Comparison of ENCODE assay signal across 16 cellular contexts in genomic region chr5:42791151-42791550, GRCh38. TPM values are rescaled to one million over a fixed set of nuclear protein-coding genes. Genes with fewer than 3 reads are reported as not detected.
"Had no signal": no experiment of that assay in that cellular context is flagged by ENCODE, and none has a peak within 500 bp of the region (broad histone marks: within the 10 kb centered on the region; RNA-seq: fewer than 3 reads in every experiment).

No MANE protein-coding gene starts in this region.

- DNase-seq: activated CD4-positive, alpha-beta T cell treated with anti-CD3 and anti-CD28 coated beads for 1 hour; effector CD4-positive, alpha-beta T cell; foreskin melanocyte; glutamatergic neuron; midbrain; stimulated activated naive CD8-positive, alpha-beta T cell treated with anti-CD3 and anti-CD28 coated beads, Interleukin-15, amount 100 ng/mL, for 72 hours; T-helper 2 cell; transverse colon; uterus had no signal

- ATAC-seq: esophagus mucosa; left lobe of liver; stimulated activated naive CD8-positive, alpha-beta T cell treated with anti-CD3 and anti-CD28 coated beads, Interleukin-15, amount 100 ng/mL, for 72 hours had no signal

- H3K4me3 ChIP-seq: suprapubic skin, transverse colon, uterus had no signal

- H3K4me1 ChIP-seq: suprapubic skin, transverse colon, uterus had no signal

- H3K27ac ChIP-seq: suprapubic skin, transverse colon, uterus, VCaP had no signal

- H3K27me3 ChIP-seq: suprapubic skin, transverse colon, uterus had no signal

- H3K36me3 ChIP-seq: suprapubic skin, transverse colon, uterus had no signal

RNA-seq across cellular contexts. Expression of gene SELENOP, which starts 20.5 kb away (rescaled TPM):
- total RNA-seq: activated CD8-positive, alpha-beta memory T cell treated with anti-CD3 and anti-CD28 coated beads for 36 hours; activated T-helper 1 cell treated with anti-CD3 and anti-CD28 coated beads, Interleukin-12 subunit alpha, Interleukin-12 subunit beta, Interleukin-2, Interleukin-4 antibody, amounts not matched to agents 30 ng/mL and 10 ng/mL and 1 ng/mL, durations not matched to agents 14 hours and 24 hours and 36 hours had no signal

RNA-seq across cellular contexts. Expression of gene CCDC152, which starts 34.5 kb away (rescaled TPM):
- total RNA-seq: esophagus mucosa, neural crest cell had no signal
